10 cellular contexts compared by ENCODE assay signal in genomic region chr20:32439132-32439829, GRCh38.
DNase-seq lines count a peak whose midpoint lies in the region; ATAC-seq and TF ChIP-seq lines count a peak whose summit lies in the region.
"Had no signal": no experiment of that assay in that cellular context is flagged by ENCODE, and none has a peak within 500 bp of the region (broad histone marks: within the 10 kb centered on the region; RNA-seq: fewer than 3 reads in every experiment).

No MANE protein-coding gene starts in this region.

- WGBS in lower leg skin, 2 donors = 84 to 85% methylated on average over 11 of the region's 11 CpGs

- no peak overlapping the region for H3K4me3 Mint-ChIP-seq in activated T-helper 1 cell treated with anti-CD3 and anti-CD28 coated beads, Interleukin-12 subunit alpha, Interleukin-12 subunit beta, Interleukin-2, Interleukin-4 antibody, amounts not matched to agents 30 ng/mL and 10 ng/mL and 1 ng/mL, durations not matched to agents 14 hours and 24 hours and 36 hours
- H3K4me3 Mint-ChIP-seq: H9 had no signal

- H3K27ac Mint-ChIP-seq in activated T-helper 1 cell treated with anti-CD3 and anti-CD28 coated beads, Interleukin-12 subunit alpha, Interleukin-12 subunit beta, Interleukin-2, Interleukin-4 antibody, amounts not matched to agents 30 ng/mL and 10 ng/mL and 1 ng/mL, durations not matched to agents 14 hours and 24 hours and 36 hours = peak overlapping the region; percentile 25
- H3K27ac Mint-ChIP-seq: H9 had no signal

- ATAC-seq in HG02885 (IDR thresholded peaks at IDR 0.05; ENCODE audit: poor library complexity, unreplicated experiment) = no peak
- ATAC-seq: foreskin keratinocyte had no signal

- CTCF ChIA-PET in GM10248 (lab: Yijun Ruan, JAX) = interaction anchor here (1.0 to 1.7 kb wide), 7 partner anchors 10 to 351 kb away, joined by 3 to 7 read pairs (median 3); no protein-coding TSS in a partner anchor

- POLR2A ChIA-PET in GM10248 (lab: Yijun Ruan, JAX) = no interaction called here

- intact Hi-C loops in activated T-helper 1 cell treated with anti-CD3 and anti-CD28 coated beads, Interleukin-12 subunit alpha, Interleukin-12 subunit beta, Interleukin-2, Interleukin-4 antibody, amounts not matched to agents 30 ng/mL and 10 ng/mL and 1 ng/mL, durations not matched to agents 14 hours and 24 hours and 36 hours (cut with micrococcal nuclease) = loop anchor here (1.0 to 5.0 kb wide), 4 partner anchors 32 to 107 kb away; partner anchors contain the start of gene ASXL1
- intact Hi-C loops in lower leg skin (cut with DNase I; ENCODE audit: low total_unique reads) (no loop called here), cardiac septum (cut with DNase I) (no loop called here)

- no peaks in the 10 kb centered on the region for H3K9me3 Mint-ChIP-seq in activated T-helper 1 cell treated with anti-CD3 and anti-CD28 coated beads, Interleukin-12 subunit alpha, Interleukin-12 subunit beta, Interleukin-2, Interleukin-4 antibody, amounts not matched to agents 30 ng/mL and 10 ng/mL and 1 ng/mL, durations not matched to agents 14 hours and 24 hours and 36 hours
- H3K9me3 Mint-ChIP-seq: H9 had no signal

- H3K4me3 ChIP-seq in lower leg skin (ENCODE audit: low read depth, poor library complexity, severe bottlenecking) = no peak overlapping the region

- peaks cover 21% of the 10 kb centered on the region for H3K4me1 Mint-ChIP-seq in activated T-helper 1 cell treated with anti-CD3 and anti-CD28 coated beads, Interleukin-12 subunit alpha, Interleukin-12 subunit beta, Interleukin-2, Interleukin-4 antibody, amounts not matched to agents 30 ng/mL and 10 ng/mL and 1 ng/mL, durations not matched to agents 14 hours and 24 hours and 36 hours (ENCODE audit: low read depth)

- H3K27me3 Mint-ChIP-seq in activated T-helper 1 cell treated with anti-CD3 and anti-CD28 coated beads, Interleukin-12 subunit alpha, Interleukin-12 subunit beta, Interleukin-2, Interleukin-4 antibody, amounts not matched to agents 30 ng/mL and 10 ng/mL and 1 ng/mL, durations not matched to agents 14 hours and 24 hours and 36 hours (ENCODE audit: insufficient read depth) = no peaks in the 10 kb centered on the region

- peaks cover 38% of the 10 kb centered on the region for H3K36me3 Mint-ChIP-seq in activated T-helper 1 cell treated with anti-CD3 and anti-CD28 coated beads, Interleukin-12 subunit alpha, Interleukin-12 subunit beta, Interleukin-2, Interleukin-4 antibody, amounts not matched to agents 30 ng/mL and 10 ng/mL and 1 ng/mL, durations not matched to agents 14 hours and 24 hours and 36 hours (ENCODE audit: low read depth)

- TF ChIP-seq POLR2A in lower leg skin (IDR thresholded peaks at IDR 0.05) = no peak

- peak; percentile 19 to 29 (median 21) for DNase-seq in stimulated activated CD4-positive, alpha-beta T cell treated with anti-CD3 and anti-CD28 coated beads, Interleukin-12 subunit alpha, Interleukin-12 subunit beta, amount 100 ng/mL, for 48 hours (ENCODE audit: low read depth in 2 of 3, low spot score in 1 of 3)
- no peak for DNase-seq in stimulated activated CD4-positive, alpha-beta T cell treated with anti-CD3 and anti-CD28 coated beads, Interleukin-4, amount 100 ng/mL, for 1 hour
- no peak for DNase-seq in activated T-helper 1 cell treated with anti-CD3 and anti-CD28 coated beads, Interleukin-12 subunit alpha, Interleukin-12 subunit beta, Interleukin-2, Interleukin-4 antibody, amounts not matched to agents 30 ng/mL and 10 ng/mL and 1 ng/mL, durations not matched to agents 14 hours and 24 hours and 36 hours (ENCODE audit: low spot score)
- peak; percentile 12 to 72 for DNase-seq in lower leg skin (ENCODE audit: low spot score in 2 of 2)
- DNase-seq in GM10248 (ENCODE audit: extremely low spot score) = no peak
- DNase-seq in NCI-H1092 treated with DMSO at 0.1 percent for 48 hours (lab: John Stamatoyannopoulos, UW) = no peak
- no peak for DNase-seq in cardiac septum (ENCODE audit: low spot score)
- DNase-seq: foreskin keratinocyte, H9 had no signal

- TF ChIP-seq CTCF in lower leg skin (IDR thresholded peaks at IDR 0.05) (no peak), GM10248 (IDR thresholded peaks at IDR 0.05; ENCODE audit: control extremely low read depth, extremely low read depth, low read depth, missing control alignments) (no peak)

Comparison
In these comparisons a context has a peak if more than half of its experiments do, and no peak if none do; other contexts are left out.
1. DNase-seq: peak in stimulated activated CD4-positive, alpha-beta T cell treated with anti-CD3 and anti-CD28 coated beads, Interleukin-12 subunit alpha, Interleukin-12 subunit beta, amount 100 ng/mL, for 48 hours (3 of 3) and lower leg skin (2 of 2); none in stimulated activated CD4-positive, alpha-beta T cell treated with anti-CD3 and anti-CD28 coated beads, Interleukin-4, amount 100 ng/mL, for 1 hour (single experiment), activated T-helper 1 cell treated with anti-CD3 and anti-CD28 coated beads, Interleukin-12 subunit alpha, Interleukin-12 subunit beta, Interleukin-2, Interleukin-4 antibody, amounts not matched to agents 30 ng/mL and 10 ng/mL and 1 ng/mL, durations not matched to agents 14 hours and 24 hours and 36 hours (single experiment), GM10248 (single experiment), NCI-H1092 treated with DMSO at 0.1 percent for 48 hours (single experiment) and cardiac septum (single experiment).